In genomic region chr14:34301107-34301734, GRCh38 we compare ENCODE assay signal across 9 cellular contexts.
DNase-seq lines count a peak whose midpoint lies in the region; ATAC-seq, FAIRE-seq and TF ChIP-seq lines count a peak whose summit lies in the region.
"Had no signal": no experiment of that assay in that cellular context is flagged by ENCODE, and none has a peak within 500 bp of the region (broad histone marks: within the 10 kb centered on the region; RNA-seq: fewer than 3 reads in every experiment).

No MANE protein-coding gene starts in this region.

- H3K27me3 ChIP-seq in SK-N-SH (ENCODE audit: insufficient read depth) = no peaks in the 10 kb centered on the region; the same call in 1 of the 2 replicates

- peak; percentile 49 for FAIRE-seq in frontal cortex (lab: Jason Lieb, UNC)
- FAIRE-seq: colon had no signal

- H3K4me2 ChIP-seq in SK-N-SH = no peak overlapping the region

- CTCF ChIA-PET in SK-N-SH (lab: Yijun Ruan, JAX) = interaction anchor here (0.7 to 7.0 kb wide), 8 partner anchors 9 to 508 kb away, joined by 3 to 44 read pairs (median 4); no protein-coding TSS in a partner anchor

- no peak overlapping the region for H3K27ac Mint-ChIP-seq in stimulated activated memory B cell treated with anti-CD40 and anti-IgM and Interleukin-4, amounts not matched to agents 10 μg/mL and 1 μg/mL and 100 μg/mL, for 72 hours

- no peak overlapping the region for H2AFZ ChIP-seq in SK-N-SH (ENCODE audit: low read depth)

- no peak overlapping the region for H3K4me3 Mint-ChIP-seq in stimulated activated memory B cell treated with anti-CD40 and anti-IgM and Interleukin-4, amounts not matched to agents 10 μg/mL and 1 μg/mL and 100 μg/mL, for 72 hours

- H3K4me1 ChIP-seq in SK-N-SH (ENCODE audit: control insufficient read depth in 1 of 2, insufficient read depth in 2 of 2, low read depth in 1 of 2, low read length in 1 of 2) = no peaks in the 10 kb centered on the region; a peak in 1 of 4 replicates

- peak; percentile 67 for TF ChIP-seq RAD21 in SK-N-SH (IDR thresholded peaks at IDR 0.05; ENCODE audit: low read length)

- WGBS in SK-N-SH (ENCODE audit: low lambda C conversion rate) = 0% methylated on average over 1 of the region's 1 CpG

- H3K27ac ChIP-seq in 22Rv1 (no peak overlapping the region), SK-N-SH (ENCODE audit: low read depth in 2 of 2, low read length in 1 of 2) (no peak overlapping the region)

- no peaks in the 10 kb centered on the region for H3K79me2 ChIP-seq in SK-N-SH (ENCODE audit: insufficient read depth)

- no peaks in the 10 kb centered on the region for H3K9me3 ChIP-seq in SK-N-SH

- H3K9me3 Mint-ChIP-seq in stimulated activated memory B cell treated with anti-CD40 and anti-IgM and Interleukin-4, amounts not matched to agents 10 μg/mL and 1 μg/mL and 100 μg/mL, for 72 hours = peaks cover 2% of the 10 kb centered on the region

- POLR2A ChIA-PET in SK-N-SH (lab: Yijun Ruan, JAX) = no interaction called here

- H3K4me3 ChIP-seq in SK-N-SH (ENCODE audit: low read depth in 2 of 2, low read length in 1 of 2) = no peak overlapping the region; a peak in 1 of 4 replicates

- H3K9me2 ChIP-seq in SK-N-SH = no peaks in the 10 kb centered on the region

- no peaks in the 10 kb centered on the region for H3F3A ChIP-seq in SK-N-SH (replicated peaks; ENCODE audit: insufficient read depth)

- DNase-seq in GM03348 (ENCODE audit: low spot score) = peak; percentile 61
- peak; percentile 53 for DNase-seq in NCI-H1092 (lab: John Stamatoyannopoulos, UW)
- DNase-seq in SK-N-SH = peak; percentile 49
- DNase-seq in frontal cortex (ENCODE audit: low spot score in 2 of 2) = peak; percentile 49 to 61
- peak; percentile 47 for DNase-seq in retina

- H3K9ac ChIP-seq in SK-N-SH = no peak overlapping the region

- H4K20me1 ChIP-seq in SK-N-SH (ENCODE audit: insufficient read depth) = no peaks in the 10 kb centered on the region

- no peaks in the 10 kb centered on the region for H3K36me3 ChIP-seq in SK-N-SH (replicated peaks in 1 of 2; ENCODE audit: control insufficient read depth in 1 of 2, insufficient read depth in 2 of 2, low read length in 1 of 2)

- no peak for ATAC-seq in stimulated activated memory B cell treated with anti-CD40 and anti-IgM and Interleukin-4, amounts not matched to agents 10 μg/mL and 1 μg/mL and 100 μg/mL, for 72 hours
- ATAC-seq in HG02870 (IDR thresholded peaks at IDR 0.05; ENCODE audit: unreplicated experiment) = no peak

- H3K27me3 Mint-ChIP-seq in stimulated activated memory B cell treated with anti-CD40 and anti-IgM and Interleukin-4, amounts not matched to agents 10 μg/mL and 1 μg/mL and 100 μg/mL, for 72 hours = peaks cover 12% of the 10 kb centered on the region

- TF ChIP-seq CTCF in 22Rv1 (IDR thresholded peaks at IDR 0.05) (peak; percentile 78), SK-N-SH (IDR thresholded peaks at IDR 0.05) (peak; percentile 61)

- no peak for TF ChIP-seq EP300 in SK-N-SH (IDR thresholded peaks at IDR 0.05; ENCODE audit: borderline replicate concordance in 1 of 2, low read depth in 1 of 2, low read length in 1 of 2)

- no peaks in the 10 kb centered on the region for H3K4me1 Mint-ChIP-seq in stimulated activated memory B cell treated with anti-CD40 and anti-IgM and Interleukin-4, amounts not matched to agents 10 μg/mL and 1 μg/mL and 100 μg/mL, for 72 hours

- H3K36me3 Mint-ChIP-seq in stimulated activated memory B cell treated with anti-CD40 and anti-IgM and Interleukin-4, amounts not matched to agents 10 μg/mL and 1 μg/mL and 100 μg/mL, for 72 hours = no peaks in the 10 kb centered on the region

TF ChIP-seq in SK-N-SH, 30 proteins besides CTCF, POLR2A, EP300 and RAD21:
- TF ChIP-seq RXRA (IDR thresholded peaks at IDR 0.05; ENCODE audit: borderline replicate concordance, low read depth) (no peak), GATA2 (CRISPR knock-in tag; IDR thresholded peaks at IDR 0.05) (peak; percentile 25; the same call in 1 of the 2 replicates), SMC3 (IDR thresholded peaks at IDR 0.05; ENCODE audit: low read depth, low read length) (peak; percentile 36; the same call in 1 of the 2 replicates)
